Comparison of ENCODE assay signal across 8 cellular contexts in genomic region chr3:45553469-45553974, GRCh38. TPM values are rescaled to one million over a fixed set of nuclear protein-coding genes. Genes with fewer than 3 reads are reported as not detected.
DNase-seq lines count a peak whose midpoint lies in the region; TF ChIP-seq lines count a peak whose summit lies in the region.

No MANE protein-coding gene starts in this region.

- H3K9me3 ChIP-seq in hepatocyte (ENCODE audit: low read depth) (no peaks in the 10 kb centered on the region), uterus (no peaks in the 10 kb centered on the region)

- H3K9me2 ChIP-seq in hepatocyte (replicated peaks; ENCODE audit: insufficient read depth) = no peaks in the 10 kb centered on the region

- peaks cover 0 to 13% (median 9%) of the 10 kb centered on the region in 3 donors for H3K4me1 Mint-ChIP-seq in IgD-negative memory B cell

- H3K27me3 ChIP-seq in hepatocyte = no peaks in the 10 kb centered on the region
- H3K27me3 ChIP-seq in uterus = no peaks in the 10 kb centered on the region

- in situ Hi-C loops in G401 (cut with HindIII; ENCODE audit: low sequenced_read_pairs) = no loop called here

- H3K79me2 ChIP-seq in hepatocyte = no peaks in the 10 kb centered on the region

- H3K4me1 ChIP-seq in hepatocyte (ENCODE audit: insufficient read depth) = peaks cover 32% of the 10 kb centered on the region
- H3K4me1 ChIP-seq in uterus = peaks cover 20% of the 10 kb centered on the region in 2 donors

- TF ChIP-seq CTCF in hepatocyte (IDR thresholded peaks at IDR 0.05; ENCODE audit: poor library complexity) = no peak
- no peak for TF ChIP-seq CTCF in uterus (IDR thresholded peaks at IDR 0.05)

- intact Hi-C loops in uterus (cut with DNase I; ENCODE audit: low total_unique reads) = no loop called here

- H3K36me3 ChIP-seq in hepatocyte (replicated peaks; ENCODE audit: insufficient read depth, low read depth) (no peaks in the 10 kb centered on the region), uterus (no peaks in the 10 kb centered on the region)

- H3K4me2 ChIP-seq in hepatocyte = no peak overlapping the region

- no peaks in the 10 kb centered on the region for H3K27me3 Mint-ChIP-seq in IgD-negative memory B cell

- no peak for TF ChIP-seq POLR2A in uterus (IDR thresholded peaks at IDR 0.05)

- H3K4me3 ChIP-seq in hepatocyte = no peak overlapping the region
- H3K4me3 ChIP-seq in uterus = no peak overlapping the region

- H2AFZ ChIP-seq in hepatocyte = no peak overlapping the region

- H3K36me3 Mint-ChIP-seq in IgD-negative memory B cell = no peaks in the 10 kb centered on the region

- WGBS in hepatocyte (ENCODE audit: low lambda C conversion rate, missing lambda C conversion rate) = 28% methylated on average over 6 of the region's 6 CpGs

- H3K9me3 Mint-ChIP-seq in IgD-negative memory B cell = no peaks in the 10 kb centered on the region

- H3K27ac Mint-ChIP-seq in IgD-negative memory B cell = peak overlapping the region in 2 of 3 donors; percentile 16

- DNase-seq in G401 (ENCODE audit: low spot score) = peak; percentile 26
- peak; percentile 36 for DNase-seq in UCSD-AML1 (lab: John Stamatoyannopoulos, UW; ENCODE audit: unreplicated experiment)
- peak; percentile 25 for DNase-seq in hepatocyte (ENCODE audit: low spot score)
- DNase-seq in uterus = peak; percentile 47 to 57
- no peak for DNase-seq in NCI-H510A treated with DMSO at 0.1 percent for 48 hours (lab: John Stamatoyannopoulos, UW)
- DNase-seq in ecto neural progenitor cell (ENCODE audit: low spot score) = no peak
- DNase-seq in stimulated activated CD4-positive, alpha-beta T cell treated with anti-CD3 and anti-CD28 coated beads, Interleukin-1b, Interleukin-23, amount 100 ng/mL, for 48 hours = no peak

- peak overlapping the region; percentile 10 for H3K27ac ChIP-seq in hepatocyte
- H3K27ac ChIP-seq in uterus = peak overlapping the region; percentile 53 to 79

- no peaks in the 10 kb centered on the region for H4K20me1 ChIP-seq in hepatocyte (ENCODE audit: insufficient read depth, poor library complexity, severe bottlenecking)

- no peak overlapping the region for H3K4me3 Mint-ChIP-seq in IgD-negative memory B cell

RNA-seq across cellular contexts. Expression of gene LIMD1, which starts 41.0 kb away (rescaled TPM):
- 10.0 and 23.0 TPM in 2 replicates for total RNA-seq in G401 (2014; rRNA removed; shearing (Covaris generic))
- polyA plus RNA-seq in IgD-negative memory B cell (23.0 TPM), hepatocyte (6.7 and 7.3 TPM in 2 replicates)
- total RNA-seq in hepatocyte (12.1 and 12.5 TPM in 2 replicates), uterus (10 to 100 TPM in 2 of 4 donors, 1 to 10 TPM in 2; 7.9 to 34.6 (median 15.7) TPM)

Comparison
In these comparisons a context has a peak if more than half of its experiments do, and no peak if none do; other contexts are left out.
1. DNase-seq: peak in G401 (single experiment), UCSD-AML1 (single experiment), hepatocyte (single experiment) and uterus (2 of 2); none in NCI-H510A treated with DMSO at 0.1 percent for 48 hours (single experiment), ecto neural progenitor cell (single experiment) and stimulated activated CD4-positive, alpha-beta T cell treated with anti-CD3 and anti-CD28 coated beads, Interleukin-1b, Interleukin-23, amount 100 ng/mL, for 48 hours (single experiment).